In genomic region chr5:143404416-143405062, GRCh38 we compare ENCODE assay signal across 8 cellular contexts. TPM values are rescaled to one million over a fixed set of nuclear protein-coding genes. Genes with fewer than 3 reads are reported as not detected.
DNase-seq lines count a peak whose midpoint lies in the region; ATAC-seq and TF ChIP-seq lines count a peak whose summit lies in the region.

No MANE protein-coding gene starts in this region.

- peak overlapping the region; percentile 99 for H3K27ac Mint-ChIP-seq in progenitor cell of endocrine pancreas

- peak overlapping the region; percentile 94 for H3K4me3 Mint-ChIP-seq in progenitor cell of endocrine pancreas (ENCODE audit: low read depth)

- H3K27ac ChIP-seq in DND-41 (ENCODE audit: low read length): peak overlapping the region; percentile 96
- peak overlapping the region; percentile 98 for H3K27ac ChIP-seq in Karpas-422 (ENCODE audit: low read length)
- peak overlapping the region; percentile 92 for H3K27ac ChIP-seq in adipose tissue (ENCODE audit: low read depth, low read length)
- H3K27ac ChIP-seq in left ventricle myocardium inferior (replicated peaks): peak overlapping the region; percentile 100

- TF ChIP-seq CTCF in DND-41 (IDR thresholded peaks at IDR 0.05; ENCODE audit: borderline replicate concordance, extremely low read depth, low read length, poor library complexity, severe bottlenecking) (no peak), left ventricle myocardium inferior (IDR thresholded peaks at IDR 0.05; ENCODE audit: borderline replicate concordance) (no peak), progenitor cell of endocrine pancreas (IDR thresholded peaks at IDR 0.05; ENCODE audit: unreplicated experiment) (no peak)

- H3K4me3 ChIP-seq in DND-41 (ENCODE audit: low read depth in 1 of 2, low read length in 2 of 2) (peak overlapping the region; percentile 66 to 81), Karpas-422 (ENCODE audit: low read length) (peak overlapping the region; percentile 78), left ventricle myocardium inferior (peak overlapping the region; percentile 88)

- no peaks in the 10 kb centered on the region for H3K9me3 Mint-ChIP-seq in progenitor cell of endocrine pancreas (ENCODE audit: low read depth)

- H3K9me3 ChIP-seq in DND-41 (ENCODE audit: insufficient read depth, low read length, severe bottlenecking) (no peaks in the 10 kb centered on the region), Karpas-422 (ENCODE audit: low read length) (no peaks in the 10 kb centered on the region), left ventricle myocardium inferior (replicated peaks) (no peaks in the 10 kb centered on the region)

- H3K27me3 Mint-ChIP-seq in progenitor cell of endocrine pancreas: peaks cover 35% of the 10 kb centered on the region

- ATAC-seq in DND-41 (ENCODE audit: insufficient read depth, low read depth) (peak; percentile 51), GM21786 (IDR thresholded peaks at IDR 0.05; ENCODE audit: unreplicated experiment) (peak; percentile 19)

- no peaks in the 10 kb centered on the region for H3K9me2 ChIP-seq in Karpas-422 (replicated peaks; ENCODE audit: insufficient read depth, low read length)

- DNase-seq in DND-41 (peak; percentile 80), Karpas-422 (peak; percentile 96), T-helper 1 cell (peak; percentile 63 to 90 (median 67)), left ventricle myocardium inferior (peak; percentile 82), progenitor cell of endocrine pancreas (ENCODE audit: low spot score, unreplicated experiment) (no peak), ureter (ENCODE audit: low spot score) (peak; percentile 79)

- H3K79me2 ChIP-seq in DND-41 (ENCODE audit: insufficient read depth, low read length) (peaks cover 88% of the 10 kb centered on the region), Karpas-422 (ENCODE audit: low read length) (peaks cover 69% of the 10 kb centered on the region)

- H3K27me3 ChIP-seq in DND-41 (ENCODE audit: insufficient read depth, low read length, poor library complexity) (no peaks in the 10 kb centered on the region), Karpas-422 (ENCODE audit: low read length) (no peaks in the 10 kb centered on the region), left ventricle myocardium inferior (ENCODE audit: low read depth) (no peaks in the 10 kb centered on the region)

- peaks cover 24% of the 10 kb centered on the region for H3K4me1 Mint-ChIP-seq in progenitor cell of endocrine pancreas (ENCODE audit: low read depth)

- peak overlapping the region; percentile 81 for H3K4me2 ChIP-seq in DND-41 (ENCODE audit: insufficient read depth, low read length)
- H3K4me2 ChIP-seq in Karpas-422 (ENCODE audit: low read depth, low read length, poor library complexity, severe bottlenecking): peak overlapping the region; percentile 96

- H3K36me3 Mint-ChIP-seq in progenitor cell of endocrine pancreas (ENCODE audit: insufficient read depth): no peaks in the 10 kb centered on the region

- 0 to 1% (median 0%) methylated on average over 40 to 41 of the region's 41 CpGs for WGBS in adipose tissue, 3 donors

- H4K20me1 ChIP-seq in DND-41 (ENCODE audit: insufficient read depth, low read length) (peaks cover 29% of the 10 kb centered on the region), Karpas-422 (ENCODE audit: insufficient read depth, low read depth, low read length) (no peaks in the 10 kb centered on the region; the same call in 1 of the 2 replicates)

- peaks cover 68% of the 10 kb centered on the region for H3K4me1 ChIP-seq in DND-41 (ENCODE audit: insufficient read depth, low read length)
- H3K4me1 ChIP-seq in Karpas-422 (ENCODE audit: low read length): peaks cover 52% of the 10 kb centered on the region
- peaks cover 55% of the 10 kb centered on the region for H3K4me1 ChIP-seq in left ventricle myocardium inferior

- H3K9ac ChIP-seq in DND-41 (ENCODE audit: low read depth, low read length): peak overlapping the region; percentile 97
- peak overlapping the region; percentile 92 for H3K9ac ChIP-seq in Karpas-422 (ENCODE audit: low read length)

- peaks cover 23% of the 10 kb centered on the region for H3K36me3 ChIP-seq in DND-41 (ENCODE audit: insufficient read depth, low read length)
- H3K36me3 ChIP-seq in Karpas-422 (ENCODE audit: insufficient read depth, low read length): peaks cover 17% of the 10 kb centered on the region
- peaks cover 8% of the 10 kb centered on the region for H3K36me3 ChIP-seq in left ventricle myocardium inferior

- intact Hi-C loops in left ventricle myocardium inferior (cut with micrococcal nuclease): loop anchor here (5.0 kb wide), 1 partner anchor 423 kb away; no protein-coding TSS in a partner anchor

- H2AFZ ChIP-seq in DND-41 (ENCODE audit: low read depth, low read length) (peak overlapping the region; percentile 79), Karpas-422 (ENCODE audit: low read length) (no peak overlapping the region)

RNA-seq across cellular contexts. Expression of gene NR3C1, which starts 1.1 kb away (rescaled TPM):
- 189 and 364 TPM in 2 replicates for total RNA-seq in Karpas-422 (2014; rRNA removed; shearing (Covaris generic); ENCODE audit: low replicate concordance)
- 10 to 100 TPM in 2 of 3 donors, 1 to 10 TPM in 1; 8.9 to 31.6 (median 24.4) TPM for polyA plus RNA-seq in adipose tissue
- total RNA-seq in left ventricle myocardium inferior: 44.9 TPM
- 6.1 and 6.7 TPM in 2 replicates for total RNA-seq in progenitor cell of endocrine pancreas
- total RNA-seq in ureter: 45.8 TPM
